8 cellular contexts compared by ENCODE assay signal in genomic region chr5:128537306-128537998, GRCh38. TPM values are rescaled to one million over a fixed set of nuclear protein-coding genes. Genes with fewer than 3 reads are reported as not detected.
DNase-seq lines count a peak whose midpoint lies in the region; ATAC-seq, FAIRE-seq and TF ChIP-seq lines count a peak whose summit lies in the region.

No MANE protein-coding gene starts in this region.

- under 1% methylated on average over 60 of the region's 73 CpGs for WGBS in smooth muscle cell (ENCODE audit: low lambda C conversion rate)
- 1 to 7% (median 5%) methylated on average over 68 to 73 of the region's 73 CpGs for WGBS in small intestine, 3 donors

- H3K4me2 ChIP-seq in smooth muscle cell: peak overlapping the region; percentile 99

- peaks cover 6% of the 10 kb centered on the region for H3K79me2 ChIP-seq in smooth muscle cell (ENCODE audit: low read depth)

- H3K9me3 ChIP-seq in iPS-15b (ENCODE audit: control insufficient read depth, insufficient read depth, low read length) (no peaks in the 10 kb centered on the region), smooth muscle cell (replicated peaks; ENCODE audit: low read depth) (no peaks in the 10 kb centered on the region), small intestine (ENCODE audit: control insufficient read depth, low read depth) (no peaks in the 10 kb centered on the region)

- H2AFZ ChIP-seq in smooth muscle cell (ENCODE audit: low read depth): peak overlapping the region; percentile 99

- no peak for FAIRE-seq in small intestine (lab: Jason Lieb, UNC)

- H3K4me3 ChIP-seq in AG09309 (ENCODE audit: control insufficient read depth, low read depth, low read length) (peak overlapping the region; percentile 98), iPS-15b (ENCODE audit: low read depth, low read length) (peak overlapping the region; percentile 52), smooth muscle cell (peak overlapping the region; percentile 90), small intestine (ENCODE audit: low read depth in 1 of 2, low read length in 2 of 2) (peak overlapping the region in 1 of 2 donors; percentile 12)

- H3K27ac ChIP-seq in smooth muscle cell (ENCODE audit: low read depth) (no peak overlapping the region), small intestine (ENCODE audit: low read depth in 1 of 2, low read length in 1 of 2) (no peak overlapping the region)

- H3K27me3 ChIP-seq in iPS-15b (ENCODE audit: control insufficient read depth, insufficient read depth, low read length): peaks cover 58% of the 10 kb centered on the region
- H3K27me3 ChIP-seq in smooth muscle cell (ENCODE audit: low read depth): peaks cover 7% of the 10 kb centered on the region
- peaks cover 5 to 11% of the 10 kb centered on the region in 2 donors for H3K27me3 ChIP-seq in small intestine (ENCODE audit: control insufficient read depth in 2 of 2, insufficient read depth in 2 of 2, low read length in 2 of 2)

- peaks cover 17% of the 10 kb centered on the region for H3F3A ChIP-seq in smooth muscle cell (ENCODE audit: low read depth)

- DNase-seq in AG09309 (ENCODE audit: low read depth) (peak; percentile 25), amniotic stem cell (lab: John Stamatoyannopoulos, UW) (peak; percentile 38), smooth muscle cell (lab: John Stamatoyannopoulos, UW; ENCODE audit: unreplicated experiment) (no peak), small intestine (no peak)

- ATAC-seq in HG03139 (IDR thresholded peaks at IDR 0.05; ENCODE audit: unreplicated experiment) (peak; percentile 51), GM19351 (IDR thresholded peaks at IDR 0.05; ENCODE audit: unreplicated experiment) (no peak), HG02885 (IDR thresholded peaks at IDR 0.05; ENCODE audit: poor library complexity, unreplicated experiment) (no peak)

- H3K36me3 ChIP-seq in iPS-15b (ENCODE audit: control insufficient read depth, insufficient read depth, low read length): no peaks in the 10 kb centered on the region
- no peaks in the 10 kb centered on the region for H3K36me3 ChIP-seq in smooth muscle cell (ENCODE audit: low read depth)
- H3K36me3 ChIP-seq in small intestine (ENCODE audit: control insufficient read depth in 2 of 2, insufficient read depth in 2 of 2, low read length in 2 of 2): no peaks in the 10 kb centered on the region

- H3K4me1 ChIP-seq in iPS-15b (ENCODE audit: control insufficient read depth, insufficient read depth, low read length): peaks cover 2% of the 10 kb centered on the region
- peaks cover 8% of the 10 kb centered on the region for H3K4me1 ChIP-seq in smooth muscle cell (ENCODE audit: low read depth)
- H3K4me1 ChIP-seq in small intestine (ENCODE audit: control insufficient read depth in 2 of 2, insufficient read depth in 1 of 2, low read depth in 1 of 2, low read length in 1 of 2): no peaks in the 10 kb centered on the region

- TF ChIP-seq CTCF in AG09309 (IDR thresholded peaks at IDR 0.05; ENCODE audit: control insufficient read depth, insufficient read depth, low read depth, low read length, missing control alignments) (no peak), smooth muscle cell (IDR thresholded peaks at IDR 0.05; ENCODE audit: borderline replicate concordance, insufficient read depth, poor library complexity, severe bottlenecking) (no peak)

- H4K20me1 ChIP-seq in smooth muscle cell (ENCODE audit: low read depth): no peaks in the 10 kb centered on the region

- no peak overlapping the region for H3K9ac ChIP-seq in iPS-15b (ENCODE audit: low read depth, low read length)
- peak overlapping the region; percentile 23 for H3K9ac ChIP-seq in smooth muscle cell (ENCODE audit: low read depth)

RNA-seq across cellular contexts. Expression of gene FBN2, which starts 0.6 kb away (rescaled TPM):
- 25.9 and 36.5 TPM in 2 replicates for total RNA-seq in smooth muscle cell
- polyA plus RNA-seq in smooth muscle cell: 10.0 and 17.2 TPM in 2 replicates
- polyA plus RNA-seq in small intestine: under 1 TPM in 2 of 3 donors, not detected in 1; under 0.01 to 0.21 TPM

Comparison
In these comparisons a context has a peak if more than half of its experiments do, and no peak if none do; other contexts are left out.
1. DNase-seq: peak in AG09309 (single experiment) and amniotic stem cell (single experiment); none in smooth muscle cell (single experiment) and small intestine (single experiment).